20 cellular contexts compared by ENCODE assay signal in the genomic region with DNA sequence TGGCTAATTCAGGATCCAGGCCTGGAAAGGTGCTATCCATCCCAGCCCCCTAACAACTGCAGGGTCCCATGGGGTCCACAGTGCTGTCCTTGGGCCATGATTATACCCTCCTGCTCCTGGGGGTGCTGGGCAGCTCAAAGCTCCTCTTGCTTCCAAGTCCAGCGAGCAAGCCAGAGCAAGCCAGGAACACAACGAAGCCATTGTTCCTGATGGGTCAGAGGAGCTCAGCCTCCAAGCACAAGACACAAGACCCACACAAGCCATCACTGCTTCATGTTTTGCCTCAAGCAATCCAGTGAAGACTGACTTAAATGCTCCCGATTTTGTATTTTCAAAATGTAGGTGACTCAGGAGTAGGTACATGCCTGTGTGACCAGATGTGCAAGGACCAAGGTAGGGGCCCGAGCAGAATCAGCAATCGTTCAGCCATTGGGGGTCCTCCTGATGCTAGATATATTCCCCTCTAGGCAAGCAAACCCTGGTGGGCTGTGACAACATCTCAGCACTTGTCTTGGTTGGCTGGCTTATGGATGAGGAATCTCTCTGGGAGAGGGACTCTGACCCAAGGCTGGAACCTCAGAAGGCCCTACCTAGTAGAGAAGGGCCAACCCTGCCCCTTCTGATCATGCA.
DNase-seq lines count a peak whose midpoint lies in the region; ATAC-seq and TF ChIP-seq lines count a peak whose summit lies in the region.
"Had no signal": no experiment of that assay in that cellular context is flagged by ENCODE, and none has a peak within 500 bp of the region (broad histone marks: within the 10 kb centered on the region; RNA-seq: fewer than 3 reads in every experiment).

No MANE protein-coding gene starts in this region.

- H3K36me3 ChIP-seq in H7 (replicated peaks; ENCODE audit: control insufficient read depth, insufficient read depth, low read length) (no peaks in the 10 kb centered on the region), transverse colon (peaks cover 0 to 5% (median 0%) of the 10 kb centered on the region in 4 donors)

- peak overlapping the region in 1 of 4 donors; percentile 5 for H3K27ac ChIP-seq in transverse colon
- H3K27ac ChIP-seq: prostate gland had no signal

- H3K27ac Mint-ChIP-seq in activated CD8-positive, alpha-beta memory T cell treated with anti-CD3 and anti-CD28 coated beads, Interleukin-2, amount 10 ng/mL, durations not matched to agents 7 days and 5 days = peak overlapping the region; percentile 37
- H3K27ac Mint-ChIP-seq: activated CD4-positive, alpha-beta memory T cell treated with anti-CD3 and anti-CD28 coated beads, Interleukin-2, amount 10 ng/mL, durations not matched to agents 7 days and 5 days; activated naive CD8-positive, alpha-beta T cell treated with anti-CD3 and anti-CD28 coated beads, Interleukin-2, amount 50 U/mL, for 24 hours; activated T-helper 2 cell treated with anti-CD3 and anti-CD28 coated beads, Interferon-gamma antibody, Interleukin-2, Interleukin-4, amounts not matched to agents 10 μg/mL and 5 μg/mL and 100 μg/mL, durations not matched to agents 14 hours and 24 hours and 36 hours had no signal

- no peaks in the 10 kb centered on the region for H3K9me3 ChIP-seq in transverse colon
- H3K9me3 ChIP-seq: Caco-2, prostate gland had no signal

- H3K27me3 Mint-ChIP-seq in activated CD8-positive, alpha-beta memory T cell treated with anti-CD3 and anti-CD28 coated beads, Interleukin-2, amount 10 ng/mL, durations not matched to agents 7 days and 5 days = no peaks in the 10 kb centered on the region
- H3K27me3 Mint-ChIP-seq: activated naive CD8-positive, alpha-beta T cell treated with anti-CD3 and anti-CD28 coated beads, Interleukin-2, amount 50 U/mL, for 24 hours had no signal

- in situ Hi-C loops in transverse colon (cut with MboI; ENCODE audit: low pct_ligation_motif_present in 1 of 4, low pct_unique_long_range_greater_than_20kb in 1 of 4, low sequenced_read_pairs in 3 of 4) = no loop called here

- H3K9me3 Mint-ChIP-seq in activated CD8-positive, alpha-beta memory T cell treated with anti-CD3 and anti-CD28 coated beads, Interleukin-2, amount 10 ng/mL, durations not matched to agents 7 days and 5 days (ENCODE audit: low read depth) = no peaks in the 10 kb centered on the region
- H3K9me3 Mint-ChIP-seq: activated CD4-positive, alpha-beta memory T cell treated with anti-CD3 and anti-CD28 coated beads, Interleukin-2, amount 10 ng/mL, durations not matched to agents 7 days and 5 days; activated naive CD8-positive, alpha-beta T cell treated with anti-CD3 and anti-CD28 coated beads, Interleukin-2, amount 50 U/mL, for 24 hours; activated T-helper 2 cell treated with anti-CD3 and anti-CD28 coated beads, Interferon-gamma antibody, Interleukin-2, Interleukin-4, amounts not matched to agents 10 μg/mL and 5 μg/mL and 100 μg/mL, durations not matched to agents 14 hours and 24 hours and 36 hours; central memory CD8-positive, alpha-beta T cell; naive B cell had no signal

- intact Hi-C loops in sciatic nerve (cut with DNase I) (no loop called here), transverse colon (cut with DNase I; ENCODE audit: low total_unique reads) (no loop called here)

- CTCF ChIA-PET in activated CD8-positive, alpha-beta memory T cell treated with anti-CD3 and anti-CD28 coated beads, Interleukin-2, amount 10 ng/mL, durations not matched to agents 7 days and 5 days (lab: Charles Lee) = interaction anchor here (1.0 kb wide), 1 partner anchor 75 kb away, joined by 3 read pairs; no protein-coding TSS in a partner anchor

- peaks cover 8% of the 10 kb centered on the region for H3K4me1 Mint-ChIP-seq in activated CD8-positive, alpha-beta memory T cell treated with anti-CD3 and anti-CD28 coated beads, Interleukin-2, amount 10 ng/mL, durations not matched to agents 7 days and 5 days
- H3K4me1 Mint-ChIP-seq: central memory CD8-positive, alpha-beta T cell; naive B cell had no signal

- H3K36me3 Mint-ChIP-seq in activated CD8-positive, alpha-beta memory T cell treated with anti-CD3 and anti-CD28 coated beads, Interleukin-2, amount 10 ng/mL, durations not matched to agents 7 days and 5 days = peaks cover 4% of the 10 kb centered on the region
- H3K36me3 Mint-ChIP-seq: naive B cell had no signal

- H3K4me3 Mint-ChIP-seq in activated CD8-positive, alpha-beta memory T cell treated with anti-CD3 and anti-CD28 coated beads, Interleukin-2, amount 10 ng/mL, durations not matched to agents 7 days and 5 days = no peak overlapping the region
- H3K4me3 Mint-ChIP-seq: activated CD4-positive, alpha-beta memory T cell treated with anti-CD3 and anti-CD28 coated beads, Interleukin-2, amount 10 ng/mL, durations not matched to agents 7 days and 5 days; activated naive CD8-positive, alpha-beta T cell treated with anti-CD3 and anti-CD28 coated beads, Interleukin-2, amount 50 U/mL, for 24 hours; central memory CD8-positive, alpha-beta T cell; naive B cell had no signal

- peak in 10 of 14 donors; percentile 14 to 59 (median 47) for DNase-seq in C1 segment of cervical spinal cord (lab: John Stamatoyannopoulos, UW)
- DNase-seq in activated CD8-positive, alpha-beta memory T cell treated with anti-CD3 and anti-CD28 coated beads, Interleukin-2, amount 10 ng/mL, durations not matched to agents 7 days and 5 days = no peak
- peak; percentile 63 for DNase-seq in inferior parietal cortex (ENCODE audit: extremely low spot score)
- DNase-seq in sciatic nerve (ENCODE audit: low spot score) = no peak
- no peak for DNase-seq in GM10266 (ENCODE audit: extremely low spot score)
- DNase-seq in H7 = no peak
- no peak for DNase-seq in transverse colon
- DNase-seq: activated CD4-positive, alpha-beta memory T cell treated with anti-CD3 and anti-CD28 coated beads, Interleukin-2, amount 10 ng/mL, durations not matched to agents 7 days and 5 days; activated naive CD8-positive, alpha-beta T cell treated with anti-CD3 and anti-CD28 coated beads, Interleukin-2, amount 50 U/mL, for 24 hours; Caco-2; EL; naive B cell; NCI-H2227 treated with DMSO at 0.1 percent for 48 hours; NK-92 treated with Interleukin-12 subunit alpha and Interleukin-12 subunit beta, amount 100 ng/mL, for 24 hours; stimulated activated naive CD4-positive, alpha-beta T cell treated with Interleukin-2 at 50 U/mL for 16 hours; T-helper 1 cell had no signal

- TF ChIP-seq CTCF in GM10266 (IDR thresholded peaks at IDR 0.05; ENCODE audit: control insufficient read depth, insufficient read depth, low read depth, missing control alignments) = no peak
- TF ChIP-seq CTCF in transverse colon (IDR thresholded peaks at IDR 0.05) = no peak

- H3K27me3 ChIP-seq in H7 (ENCODE audit: control insufficient read depth, insufficient read depth, low read length) (no peaks in the 10 kb centered on the region), transverse colon (no peaks in the 10 kb centered on the region)

- 94% methylated on average over 4 of the region's 5 CpGs; no CpG with 5 or more reads in 1 of the 2 donors for WGBS in transverse colon (ENCODE audit: low coverage in 1 of 2), 2 donors

- H3K4me3 ChIP-seq in H7 (ENCODE audit: insufficient read depth, low read depth, low read length) = no peak overlapping the region
- H3K4me3 ChIP-seq in transverse colon = no peak overlapping the region
- H3K4me3 ChIP-seq: prostate gland had no signal

- no peaks in the 10 kb centered on the region for H3K4me1 ChIP-seq in transverse colon
- H3K4me1 ChIP-seq: Caco-2, prostate gland had no signal

- TF ChIP-seq POLR2A in transverse colon (IDR thresholded peaks at IDR 0.05) = no peak

- no peak for TF ChIP-seq EP300 in transverse colon (IDR thresholded peaks at IDR 0.05; ENCODE audit: low read depth)

- ATAC-seq in activated CD8-positive, alpha-beta memory T cell treated with anti-CD3 and anti-CD28 coated beads, Interleukin-2, amount 10 ng/mL, durations not matched to agents 7 days and 5 days = no peak
- ATAC-seq in sciatic nerve = peak; percentile 77
- no peak for ATAC-seq in GM21619 (IDR thresholded peaks at IDR 0.05; ENCODE audit: unreplicated experiment)
- ATAC-seq: activated naive CD8-positive, alpha-beta T cell treated with anti-CD3 and anti-CD28 coated beads, Interleukin-2, amount 50 U/mL, for 24 hours had no signal

Comparison
In these comparisons a context has a peak if more than half of its experiments do, and no peak if none do; other contexts are left out.
1. DNase-seq: peak in C1 segment of cervical spinal cord (10 of 14) and inferior parietal cortex (single experiment); none in activated CD8-positive, alpha-beta memory T cell treated with anti-CD3 and anti-CD28 coated beads, Interleukin-2, amount 10 ng/mL, durations not matched to agents 7 days and 5 days (single experiment), sciatic nerve (single experiment), GM10266 (single experiment), H7 (single experiment) and transverse colon (single experiment).